In genomic region chr2:239175181-239175580, GRCh38 we compare ENCODE assay signal across 22 cellular contexts.
"Had no signal": no experiment of that assay in that cellular context is flagged by ENCODE, and none has a peak within 500 bp of the region (broad histone marks: within the 10 kb centered on the region; RNA-seq: fewer than 3 reads in every experiment).

No MANE protein-coding gene starts in this region.

- H3K36me3 ChIP-seq: brain microvascular endothelial cell had no signal

- H3K27me3 ChIP-seq: brain microvascular endothelial cell had no signal

- H3K27me3 Mint-ChIP-seq: activated B cell treated with CpG ODN at 0.5 μM for 24 hours; activated CD4-positive, alpha-beta memory T cell treated with anti-CD3 and anti-CD28 coated beads for 36 hours; activated CD8-positive, alpha-beta memory T cell treated with anti-CD3 and anti-CD28 coated beads, Interleukin-2, amount 10 ng/mL, durations not matched to agents 7 days and 5 days; activated T-helper 17 cell treated with anti-CD3 and anti-CD28 coated beads, Interleukin-2, amount 50 U/mL, for 72 hours; central memory CD8-positive, alpha-beta T cell; natural killer cell treated with Interleukin-12 subunit alpha and Interleukin-12 subunit beta and Interleukin-15 and Interleukin-18, amount 100 ng/mL, for 72 hours; stimulated activated naive CD8-positive, alpha-beta T cell treated with anti-CD3 and anti-CD28 coated beads, Interleukin-15, Interleukin-2, amounts not matched to agents 100 ng/mL and 50 ng/mL, for 24 hours; T-cell had no signal

- DNase-seq: activated B cell treated with CpG ODN at 0.5 μM for 24 hours; activated CD4-positive, alpha-beta memory T cell treated with anti-CD3 and anti-CD28 coated beads for 36 hours; activated CD4-positive, alpha-beta T cell treated with anti-CD3 and anti-CD28 coated beads for 4 hours; activated CD8-positive, alpha-beta memory T cell treated with anti-CD3 and anti-CD28 coated beads, Interleukin-2, amount 10 ng/mL, durations not matched to agents 7 days and 5 days; activated naive CD4-positive, alpha-beta T cell treated with anti-CD3 and anti-CD28 coated beads for 36 hours; activated T-cell treated with anti-CD3 and anti-CD28 coated beads, Interleukin-2, amount 50 U/mL, for 1 hour; anterior cingulate cortex; brain microvascular endothelial cell; cortex of kidney; effector CD4-positive, alpha-beta T cell; immature natural killer cell; retina; T-cell; T-helper 9 cell had no signal

- H3K27ac Mint-ChIP-seq: activated B cell treated with CpG ODN at 0.5 μM for 24 hours; activated CD4-positive, alpha-beta memory T cell treated with anti-CD3 and anti-CD28 coated beads for 36 hours; activated CD8-positive, alpha-beta memory T cell treated with anti-CD3 and anti-CD28 coated beads, Interleukin-2, amount 10 ng/mL, durations not matched to agents 7 days and 5 days; activated naive CD4-positive, alpha-beta T cell treated with anti-CD3 and anti-CD28 coated beads for 36 hours; activated T-helper 17 cell treated with anti-CD3 and anti-CD28 coated beads, Interleukin-2, amount 50 U/mL, for 72 hours; immature natural killer cell; mesothelial cell of epicardium; natural killer cell treated with Interleukin-12 subunit alpha and Interleukin-12 subunit beta and Interleukin-15 and Interleukin-18, amount 100 ng/mL, for 72 hours; stimulated activated naive CD8-positive, alpha-beta T cell treated with anti-CD3 and anti-CD28 coated beads, Interleukin-15, Interleukin-2, amounts not matched to agents 100 ng/mL and 50 ng/mL, for 24 hours; T-cell had no signal

- H3K4me3 ChIP-seq: lung, thoracic aorta had no signal

- H3K4me1 Mint-ChIP-seq: activated B cell treated with CpG ODN at 0.5 μM for 24 hours, T-cell had no signal

- H3K27ac ChIP-seq: brain microvascular endothelial cell, thoracic aorta had no signal

- ATAC-seq: activated CD8-positive, alpha-beta memory T cell treated with anti-CD3 and anti-CD28 coated beads, Interleukin-2, amount 10 ng/mL, durations not matched to agents 7 days and 5 days; activated T-helper 17 cell treated with anti-CD3 and anti-CD28 coated beads, Interleukin-2, amount 50 U/mL, for 72 hours; left colon; natural killer cell treated with Interleukin-12 subunit alpha and Interleukin-12 subunit beta and Interleukin-15 and Interleukin-18, amount 100 ng/mL, for 72 hours; T-cell had no signal

- H3K4me3 Mint-ChIP-seq: activated B cell treated with CpG ODN at 0.5 μM for 24 hours; activated CD4-positive, alpha-beta memory T cell treated with anti-CD3 and anti-CD28 coated beads for 36 hours; activated CD8-positive, alpha-beta memory T cell treated with anti-CD3 and anti-CD28 coated beads, Interleukin-2, amount 10 ng/mL, durations not matched to agents 7 days and 5 days; activated naive CD4-positive, alpha-beta T cell treated with anti-CD3 and anti-CD28 coated beads for 36 hours; activated T-helper 17 cell treated with anti-CD3 and anti-CD28 coated beads, Interleukin-2, amount 50 U/mL, for 72 hours; central memory CD8-positive, alpha-beta T cell; immature natural killer cell; mesothelial cell of epicardium; natural killer cell treated with Interleukin-12 subunit alpha and Interleukin-12 subunit beta and Interleukin-15 and Interleukin-18, amount 100 ng/mL, for 72 hours; stimulated activated naive CD8-positive, alpha-beta T cell treated with anti-CD3 and anti-CD28 coated beads, Interleukin-15, Interleukin-2, amounts not matched to agents 100 ng/mL and 50 ng/mL, for 24 hours; T-cell had no signal
